Comparison of ENCODE assay signal across 1 cellular context in the genomic region with DNA sequence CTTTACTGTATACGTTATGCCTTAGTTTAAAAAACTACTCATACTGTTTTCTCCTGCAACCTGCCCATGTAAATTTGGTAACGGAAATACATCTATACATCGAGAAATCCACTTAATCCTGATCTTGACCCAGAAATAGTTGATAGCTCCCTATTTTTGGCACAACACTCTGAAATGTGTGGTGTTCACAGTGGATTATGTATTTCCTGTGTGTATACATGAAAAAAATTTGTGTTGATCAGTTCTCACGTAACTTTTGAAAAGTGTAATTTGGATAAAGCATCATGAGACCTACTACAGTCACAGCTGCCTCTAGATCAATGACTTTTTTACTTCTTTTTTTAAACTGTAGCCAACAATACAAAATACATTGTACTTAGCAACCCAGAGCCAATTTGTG.
TF ChIP-seq lines count a peak whose summit lies in the region.

No MANE protein-coding gene starts in this region.

TF ChIP-seq in WTC11, 78 proteins besides CTCF, POLR2A, EP300 and RAD21 (continued from another document):
- TF ChIP-seq, protein P1, sequence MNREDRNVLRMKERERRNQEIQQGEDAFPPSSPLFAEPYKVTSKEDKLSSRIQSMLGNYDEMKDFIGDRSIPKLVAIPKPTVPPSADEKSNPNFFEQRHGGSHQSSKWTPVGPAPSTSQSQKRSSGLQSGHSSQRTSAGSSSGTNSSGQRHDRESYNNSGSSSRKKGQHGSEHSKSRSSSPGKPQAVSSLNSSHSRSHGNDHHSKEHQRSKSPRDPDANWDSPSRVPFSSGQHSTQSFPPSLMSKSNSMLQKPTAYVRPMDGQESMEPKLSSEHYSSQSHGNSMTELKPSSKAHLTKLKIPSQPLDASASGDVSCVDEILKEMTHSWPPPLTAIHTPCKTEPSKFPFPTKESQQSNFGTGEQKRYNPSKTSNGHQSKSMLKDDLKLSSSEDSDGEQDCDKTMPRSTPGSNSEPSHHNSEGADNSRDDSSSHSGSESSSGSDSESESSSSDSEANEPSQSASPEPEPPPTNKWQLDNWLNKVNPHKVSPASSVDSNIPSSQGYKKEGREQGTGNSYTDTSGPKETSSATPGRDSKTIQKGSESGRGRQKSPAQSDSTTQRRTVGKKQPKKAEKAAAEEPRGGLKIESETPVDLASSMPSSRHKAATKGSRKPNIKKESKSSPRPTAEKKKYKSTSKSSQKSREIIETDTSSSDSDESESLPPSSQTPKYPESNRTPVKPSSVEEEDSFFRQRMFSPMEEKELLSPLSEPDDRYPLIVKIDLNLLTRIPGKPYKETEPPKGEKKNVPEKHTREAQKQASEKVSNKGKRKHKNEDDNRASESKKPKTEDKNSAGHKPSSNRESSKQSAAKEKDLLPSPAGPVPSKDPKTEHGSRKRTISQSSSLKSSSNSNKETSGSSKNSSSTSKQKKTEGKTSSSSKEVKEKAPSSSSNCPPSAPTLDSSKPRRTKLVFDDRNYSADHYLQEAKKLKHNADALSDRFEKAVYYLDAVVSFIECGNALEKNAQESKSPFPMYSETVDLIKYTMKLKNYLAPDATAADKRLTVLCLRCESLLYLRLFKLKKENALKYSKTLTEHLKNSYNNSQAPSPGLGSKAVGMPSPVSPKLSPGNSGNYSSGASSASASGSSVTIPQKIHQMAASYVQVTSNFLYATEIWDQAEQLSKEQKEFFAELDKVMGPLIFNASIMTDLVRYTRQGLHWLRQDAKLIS (CRISPR knock-in tag; IDR thresholded peaks at IDR 0.05; ENCODE audit: borderline replicate concordance): no peak
